1 cellular context compared by ENCODE assay signal in the genomic region with DNA sequence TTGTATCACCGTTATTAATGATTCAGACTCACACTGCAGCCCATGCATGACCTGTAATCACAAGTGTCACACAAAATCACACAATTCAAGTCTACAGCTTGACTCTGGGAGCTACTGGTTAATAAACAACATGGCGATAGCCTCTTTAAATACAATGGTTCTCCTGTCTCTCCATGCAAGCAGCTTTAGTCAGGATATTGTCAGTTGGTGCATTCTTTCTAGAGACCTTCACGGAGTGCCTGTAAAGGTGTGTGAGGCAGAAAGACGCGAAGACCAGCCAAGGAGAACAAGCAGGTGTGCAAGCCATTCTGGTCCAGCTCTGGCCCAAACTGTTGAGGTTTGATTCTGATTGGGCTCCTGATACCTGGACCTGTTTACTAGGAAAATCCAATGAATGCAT.
TF ChIP-seq lines count a peak whose summit lies in the region.

No MANE protein-coding gene starts in this region.

TF ChIP-seq in HepG2, 621 proteins besides CTCF, POLR2A, EP300 and RAD21:
- TF ChIP-seq, protein P1, sequence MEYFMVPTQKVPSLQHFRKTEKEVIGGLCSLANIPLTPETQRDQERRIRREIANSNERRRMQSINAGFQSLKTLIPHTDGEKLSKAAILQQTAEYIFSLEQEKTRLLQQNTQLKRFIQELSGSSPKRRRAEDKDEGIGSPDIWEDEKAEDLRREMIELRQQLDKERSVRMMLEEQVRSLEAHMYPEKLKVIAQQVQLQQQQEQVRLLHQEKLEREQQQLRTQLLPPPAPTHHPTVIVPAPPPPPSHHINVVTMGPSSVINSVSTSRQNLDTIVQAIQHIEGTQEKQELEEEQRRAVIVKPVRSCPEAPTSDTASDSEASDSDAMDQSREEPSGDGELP (IDR thresholded peaks at IDR 0.05; ENCODE audit: borderline replicate concordance, low read depth): no peak
- TF ChIP-seq, protein P2, sequence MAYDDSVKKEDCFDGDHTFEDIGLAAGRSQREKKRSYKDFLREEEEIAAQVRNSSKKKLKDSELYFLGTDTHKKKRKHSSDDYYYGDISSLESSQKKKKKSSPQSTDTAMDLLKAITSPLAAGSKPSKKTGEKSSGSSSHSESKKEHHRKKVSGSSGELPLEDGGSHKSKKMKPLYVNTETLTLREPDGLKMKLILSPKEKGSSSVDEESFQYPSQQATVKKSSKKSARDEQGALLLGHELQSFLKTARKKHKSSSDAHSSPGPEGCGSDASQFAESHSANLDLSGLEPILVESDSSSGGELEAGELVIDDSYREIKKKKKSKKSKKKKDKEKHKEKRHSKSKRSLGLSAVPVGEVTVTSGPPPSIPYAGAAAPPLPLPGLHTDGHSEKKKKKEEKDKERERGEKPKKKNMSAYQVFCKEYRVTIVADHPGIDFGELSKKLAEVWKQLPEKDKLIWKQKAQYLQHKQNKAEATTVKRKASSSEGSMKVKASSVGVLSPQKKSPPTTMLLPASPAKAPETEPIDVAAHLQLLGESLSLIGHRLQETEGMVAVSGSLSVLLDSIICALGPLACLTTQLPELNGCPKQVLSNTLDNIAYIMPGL (CRISPR knock-in tag; IDR thresholded peaks at IDR 0.05; ENCODE audit: borderline replicate concordance in 1 of 2, low read depth in 1 of 2): no peak
- TF ChIP-seq, protein P3, sequence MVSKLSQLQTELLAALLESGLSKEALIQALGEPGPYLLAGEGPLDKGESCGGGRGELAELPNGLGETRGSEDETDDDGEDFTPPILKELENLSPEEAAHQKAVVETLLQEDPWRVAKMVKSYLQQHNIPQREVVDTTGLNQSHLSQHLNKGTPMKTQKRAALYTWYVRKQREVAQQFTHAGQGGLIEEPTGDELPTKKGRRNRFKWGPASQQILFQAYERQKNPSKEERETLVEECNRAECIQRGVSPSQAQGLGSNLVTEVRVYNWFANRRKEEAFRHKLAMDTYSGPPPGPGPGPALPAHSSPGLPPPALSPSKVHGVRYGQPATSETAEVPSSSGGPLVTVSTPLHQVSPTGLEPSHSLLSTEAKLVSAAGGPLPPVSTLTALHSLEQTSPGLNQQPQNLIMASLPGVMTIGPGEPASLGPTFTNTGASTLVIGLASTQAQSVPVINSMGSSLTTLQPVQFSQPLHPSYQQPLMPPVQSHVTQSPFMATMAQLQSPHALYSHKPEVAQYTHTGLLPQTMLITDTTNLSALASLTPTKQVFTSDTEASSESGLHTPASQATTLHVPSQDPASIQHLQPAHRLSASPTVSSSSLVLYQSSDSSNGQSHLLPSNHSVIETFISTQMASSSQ (IDR thresholded peaks at IDR 0.05; ENCODE audit: low read depth): 0 out of 2 replicates have a peak, but pooled peaks have one; percentile 15
- TF ChIP-seq, protein P3 (CRISPR knock-in tag; IDR thresholded peaks at IDR 0.05; ENCODE audit: borderline replicate concordance): no peak; the same call in 1 of the 2 replicates
- TF ChIP-seq, protein P4, sequence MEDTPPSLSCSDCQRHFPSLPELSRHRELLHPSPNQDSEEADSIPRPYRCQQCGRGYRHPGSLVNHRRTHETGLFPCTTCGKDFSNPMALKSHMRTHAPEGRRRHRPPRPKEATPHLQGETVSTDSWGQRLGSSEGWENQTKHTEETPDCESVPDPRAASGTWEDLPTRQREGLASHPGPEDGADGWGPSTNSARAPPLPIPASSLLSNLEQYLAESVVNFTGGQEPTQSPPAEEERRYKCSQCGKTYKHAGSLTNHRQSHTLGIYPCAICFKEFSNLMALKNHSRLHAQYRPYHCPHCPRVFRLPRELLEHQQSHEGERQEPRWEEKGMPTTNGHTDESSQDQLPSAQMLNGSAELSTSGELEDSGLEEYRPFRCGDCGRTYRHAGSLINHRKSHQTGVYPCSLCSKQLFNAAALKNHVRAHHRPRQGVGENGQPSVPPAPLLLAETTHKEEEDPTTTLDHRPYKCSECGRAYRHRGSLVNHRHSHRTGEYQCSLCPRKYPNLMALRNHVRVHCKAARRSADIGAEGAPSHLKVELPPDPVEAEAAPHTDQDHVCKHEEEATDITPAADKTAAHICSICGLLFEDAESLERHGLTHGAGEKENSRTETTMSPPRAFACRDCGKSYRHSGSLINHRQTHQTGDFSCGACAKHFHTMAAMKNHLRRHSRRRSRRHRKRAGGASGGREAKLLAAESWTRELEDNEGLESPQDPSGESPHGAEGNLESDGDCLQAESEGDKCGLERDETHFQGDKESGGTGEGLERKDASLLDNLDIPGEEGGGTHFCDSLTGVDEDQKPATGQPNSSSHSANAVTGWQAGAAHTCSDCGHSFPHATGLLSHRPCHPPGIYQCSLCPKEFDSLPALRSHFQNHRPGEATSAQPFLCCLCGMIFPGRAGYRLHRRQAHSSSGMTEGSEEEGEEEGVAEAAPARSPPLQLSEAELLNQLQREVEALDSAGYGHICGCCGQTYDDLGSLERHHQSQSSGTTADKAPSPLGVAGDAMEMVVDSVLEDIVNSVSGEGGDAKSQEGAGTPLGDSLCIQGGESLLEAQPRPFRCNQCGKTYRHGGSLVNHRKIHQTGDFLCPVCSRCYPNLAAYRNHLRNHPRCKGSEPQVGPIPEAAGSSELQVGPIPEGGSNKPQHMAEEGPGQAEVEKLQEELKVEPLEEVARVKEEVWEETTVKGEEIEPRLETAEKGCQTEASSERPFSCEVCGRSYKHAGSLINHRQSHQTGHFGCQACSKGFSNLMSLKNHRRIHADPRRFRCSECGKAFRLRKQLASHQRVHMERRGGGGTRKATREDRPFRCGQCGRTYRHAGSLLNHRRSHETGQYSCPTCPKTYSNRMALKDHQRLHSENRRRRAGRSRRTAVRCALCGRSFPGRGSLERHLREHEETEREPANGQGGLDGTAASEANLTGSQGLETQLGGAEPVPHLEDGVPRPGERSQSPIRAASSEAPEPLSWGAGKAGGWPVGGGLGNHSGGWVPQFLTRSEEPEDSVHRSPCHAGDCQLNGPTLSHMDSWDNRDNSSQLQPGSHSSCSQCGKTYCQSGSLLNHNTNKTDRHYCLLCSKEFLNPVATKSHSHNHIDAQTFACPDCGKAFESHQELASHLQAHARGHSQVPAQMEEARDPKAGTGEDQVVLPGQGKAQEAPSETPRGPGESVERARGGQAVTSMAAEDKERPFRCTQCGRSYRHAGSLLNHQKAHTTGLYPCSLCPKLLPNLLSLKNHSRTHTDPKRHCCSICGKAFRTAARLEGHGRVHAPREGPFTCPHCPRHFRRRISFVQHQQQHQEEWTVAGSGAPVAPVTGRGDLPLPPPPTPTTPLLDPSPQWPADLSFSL (CRISPR knock-in tag; IDR thresholded peaks at IDR 0.05): peak; percentile 47; the same call in 1 of the 2 replicates
- TF ChIP-seq, protein P5, sequence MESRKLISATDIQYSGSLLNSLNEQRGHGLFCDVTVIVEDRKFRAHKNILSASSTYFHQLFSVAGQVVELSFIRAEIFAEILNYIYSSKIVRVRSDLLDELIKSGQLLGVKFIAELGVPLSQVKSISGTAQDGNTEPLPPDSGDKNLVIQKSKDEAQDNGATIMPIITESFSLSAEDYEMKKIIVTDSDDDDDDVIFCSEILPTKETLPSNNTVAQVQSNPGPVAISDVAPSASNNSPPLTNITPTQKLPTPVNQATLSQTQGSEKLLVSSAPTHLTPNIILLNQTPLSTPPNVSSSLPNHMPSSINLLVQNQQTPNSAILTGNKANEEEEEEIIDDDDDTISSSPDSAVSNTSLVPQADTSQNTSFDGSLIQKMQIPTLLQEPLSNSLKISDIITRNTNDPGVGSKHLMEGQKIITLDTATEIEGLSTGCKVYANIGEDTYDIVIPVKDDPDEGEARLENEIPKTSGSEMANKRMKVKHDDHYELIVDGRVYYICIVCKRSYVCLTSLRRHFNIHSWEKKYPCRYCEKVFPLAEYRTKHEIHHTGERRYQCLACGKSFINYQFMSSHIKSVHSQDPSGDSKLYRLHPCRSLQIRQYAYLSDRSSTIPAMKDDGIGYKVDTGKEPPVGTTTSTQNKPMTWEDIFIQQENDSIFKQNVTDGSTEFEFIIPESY (CRISPR knock-in tag; IDR thresholded peaks at IDR 0.05): peak; percentile 65
- TF ChIP-seq MTF2 (CRISPR knock-in tag; IDR thresholded peaks at IDR 0.05; ENCODE audit: borderline replicate concordance) (no peak), SOX13 (IDR thresholded peaks at IDR 0.05) (no peak), SOX13 (CRISPR knock-in tag; conservative IDR thresholded peaks at IDR 0.05 in 1 of 2, IDR thresholded peaks at IDR 0.05 in 1 of 2) (peak in 1 of 2 experiments; percentile 63; a peak in 2 of 4 replicates), ZNF7 (CRISPR knock-in tag; IDR thresholded peaks at IDR 0.05) (0 out of 2 replicates have a peak, but pooled peaks have one; percentile 38), HNF4A (CRISPR knock-in tag; IDR thresholded peaks at IDR 0.05) (0 out of 2 replicates have a peak, but pooled peaks have one; percentile 4), ZNF644 (CRISPR knock-in tag; IDR thresholded peaks at IDR 0.05; ENCODE audit: low read depth) (peak; percentile 46; the same call in 1 of the 2 replicates), HDAC2 (CRISPR knock-in tag; IDR thresholded peaks at IDR 0.05) (peak; percentile 36; the same call in 1 of the 2 replicates), CEBPB (IDR thresholded peaks at IDR 0.05; ENCODE audit: borderline replicate concordance, low read depth, low read length) (no peak)
